8 cellular contexts compared by ENCODE assay signal in the genomic region with DNA sequence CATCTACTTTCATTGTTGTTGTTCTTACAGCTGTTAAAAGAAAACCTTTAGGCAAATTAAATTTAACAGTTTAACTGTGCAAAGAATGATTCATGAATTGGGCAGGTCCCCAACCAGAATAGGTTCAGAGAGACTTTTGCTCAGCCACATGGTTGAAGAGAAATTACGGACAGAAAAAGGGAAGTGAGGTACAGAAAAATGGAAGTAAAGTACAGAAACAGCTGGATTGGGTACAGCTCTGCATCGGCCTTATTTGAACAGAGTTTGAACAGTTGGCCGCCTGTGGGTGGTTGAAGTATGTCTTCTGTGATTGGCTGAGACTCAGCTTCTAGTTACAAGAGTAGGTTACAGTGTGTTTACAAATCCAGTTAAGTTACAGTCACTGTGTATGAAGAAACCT.
DNase-seq lines count a peak whose midpoint lies in the region; ATAC-seq and TF ChIP-seq lines count a peak whose summit lies in the region.

No MANE protein-coding gene starts in this region.

- DNase-seq in RPMI8226 (peak; percentile 38), lung (ENCODE audit: low spot score) (peak; percentile 54), osteocyte (ENCODE audit: extremely low spot score, unreplicated experiment) (no peak), NCI-H146 (lab: John Stamatoyannopoulos, UW) (no peak), NCI-H1092 (lab: John Stamatoyannopoulos, UW) (no peak), NCI-H1930 (lab: John Stamatoyannopoulos, UW) (no peak)

- no peak overlapping the region for H3K27ac Mint-ChIP-seq in osteocyte (ENCODE audit: unreplicated experiment)

- H3K4me1 Mint-ChIP-seq in osteocyte (ENCODE audit: unreplicated experiment), result peaks cover 16% of the 10 kb centered on the region

- peak; percentile 88 for ATAC-seq in GM18517 (IDR thresholded peaks at IDR 0.05; ENCODE audit: unreplicated experiment)
- ATAC-seq in HG02840 (IDR thresholded peaks at IDR 0.05; ENCODE audit: low FRiP score, unreplicated experiment), result peak; percentile 64
- peak; percentile 61 for ATAC-seq in lung (ENCODE audit: insufficient read depth, low FRiP score)

- no peaks in the 10 kb centered on the region for H3K36me3 Mint-ChIP-seq in osteocyte (ENCODE audit: unreplicated experiment)

- H3K4me1 ChIP-seq in lung (ENCODE audit: control insufficient read depth in 2 of 2, insufficient read depth in 2 of 2, low read length in 2 of 2), result peaks cover 0 to 4% of the 10 kb centered on the region in 2 donors

- 21 to 42% methylated on average over 3 of the region's 3 CpGs for WGBS in lung, 2 donors

- no peak overlapping the region for H3K4me3 Mint-ChIP-seq in osteocyte (ENCODE audit: unreplicated experiment)

- H3K36me3 ChIP-seq in lung (ENCODE audit: control insufficient read depth in 2 of 2, insufficient read depth in 2 of 2, low read length in 2 of 2), result no peaks in the 10 kb centered on the region

- H3K27me3 ChIP-seq in lung (ENCODE audit: control insufficient read depth, insufficient read depth), result no peaks in the 10 kb centered on the region

- no peaks in the 10 kb centered on the region for H3K9me3 ChIP-seq in lung (ENCODE audit: control insufficient read depth in 2 of 2, insufficient read depth in 1 of 2, low read length in 1 of 2)

- H3K27me3 Mint-ChIP-seq in osteocyte (ENCODE audit: unreplicated experiment), result peaks cover 3% of the 10 kb centered on the region

- H3K9me3 Mint-ChIP-seq in osteocyte (ENCODE audit: unreplicated experiment), result no peaks in the 10 kb centered on the region

- H3K4me3 ChIP-seq in lung, result no peak overlapping the region

- no peak overlapping the region for H3K27ac ChIP-seq in lung (ENCODE audit: low read depth in 1 of 2, low read length in 1 of 2)

- TF ChIP-seq CTCF in lung (IDR thresholded peaks at IDR 0.05; ENCODE audit: control extremely low read depth, extremely low read depth) (no peak), osteocyte (IDR thresholded peaks at IDR 0.05) (no peak)

Comparison
In these comparisons a context has a peak if more than half of its experiments do, and no peak if none do; other contexts are left out.
1. DNase-seq: peak in RPMI8226 (single experiment) and lung (single experiment); none in osteocyte (single experiment), NCI-H146 (single experiment), NCI-H1092 (single experiment) and NCI-H1930 (0 of 2).
2. Peak in every context shown above with its lines, with median percentiles within 50 percentile points of each other: ATAC-seq.